8 cellular contexts compared by ENCODE assay signal in genomic region chr17:49495842-49496182, GRCh38. TPM values are rescaled to one million over a fixed set of nuclear protein-coding genes. Genes with fewer than 3 reads are reported as not detected.
A peak's percentile ranks its signal among the peaks of the same experiment; 100 is the strongest.
DNase-seq lines count a peak whose midpoint lies in the region; ATAC-seq and TF ChIP-seq lines count a peak whose summit lies in the region.

No MANE protein-coding gene starts in this region.

- H3K27me3 Mint-ChIP-seq in Calu3 (ENCODE audit: unreplicated experiment): peaks cover 100% of the 10 kb centered on the region
- peaks cover 72% of the 10 kb centered on the region for H3K27me3 Mint-ChIP-seq in osteocyte (ENCODE audit: unreplicated experiment)

- H3K4me1 Mint-ChIP-seq in Calu3 (ENCODE audit: low read depth, unreplicated experiment): peaks cover 10% of the 10 kb centered on the region
- peaks cover 20% of the 10 kb centered on the region for H3K4me1 Mint-ChIP-seq in osteocyte (ENCODE audit: unreplicated experiment)

- BruUV-seq in Calu3 (replicated peaks; lab: Mats Ljungman, UMichigan): no TSS peak
- no TSS peak for BruUV-seq in Panc1 (replicated peaks; lab: Mats Ljungman, UMichigan)

- intact Hi-C loops in Calu3 (cut with micrococcal nuclease; ENCODE audit: unreplicated experiment): loop anchor here (2.0 kb wide), 1 partner anchor 61 kb away; no protein-coding TSS in a partner anchor
- intact Hi-C loops in Panc1 (cut with micrococcal nuclease; ENCODE audit: unreplicated experiment): loop anchor here (5.0 kb wide), 1 partner anchor 56 kb away; no protein-coding TSS in a partner anchor
- intact Hi-C loops in posterior cingulate gyrus (cut with DNase I): loop anchor here (1.0 to 10.0 kb wide), 2 partner anchors 60 to 61 kb away; no protein-coding TSS in a partner anchor

- H3K27ac Mint-ChIP-seq in Calu3 (ENCODE audit: unreplicated experiment): no peak overlapping the region
- no peak overlapping the region for H3K27ac Mint-ChIP-seq in osteocyte (ENCODE audit: unreplicated experiment)

- H3K36me3 Mint-ChIP-seq in Calu3 (ENCODE audit: insufficient read depth, unreplicated experiment): peaks cover 11% of the 10 kb centered on the region
- no peaks in the 10 kb centered on the region for H3K36me3 Mint-ChIP-seq in osteocyte (ENCODE audit: unreplicated experiment)

- TF ChIP-seq CTCF in Calu3 (IDR thresholded peaks at IDR 0.05; ENCODE audit: unreplicated experiment): no peak
- TF ChIP-seq CTCF in Panc1 (IDR thresholded peaks at IDR 0.05): no peak
- no peak for TF ChIP-seq CTCF in epithelial cell of esophagus (IDR thresholded peaks at IDR 0.05; ENCODE audit: insufficient read depth, low read depth, low read length, missing control alignments)
- TF ChIP-seq CTCF in osteocyte (IDR thresholded peaks at IDR 0.05): no peak

- POLR2A ChIA-PET in Panc1 (lab: Charles Lee): no interaction called here

- in situ Hi-C loops in Panc1 (cut with HindIII; ENCODE audit: low pct_unique_long_range_greater_than_20kb, low sequenced_read_pairs): no loop called here

- peak; percentile 8; the same call in 1 of the 2 replicates for ATAC-seq in Panc1
- no peak for ATAC-seq in HG03135 (IDR thresholded peaks at IDR 0.05; ENCODE audit: unreplicated experiment)
- no peak for ATAC-seq in GM21360 (IDR thresholded peaks at IDR 0.05; ENCODE audit: unreplicated experiment)

- no peaks in the 10 kb centered on the region for H3K36me3 ChIP-seq in Panc1 (ENCODE audit: control insufficient read depth, insufficient read depth, low read length)

- no peaks in the 10 kb centered on the region for H3K9me3 ChIP-seq in Panc1 (ENCODE audit: control insufficient read depth, insufficient read depth, low read depth, low read length)

- H3K4me1 ChIP-seq in Panc1 (ENCODE audit: control insufficient read depth, insufficient read depth, low read length): peaks cover 13% of the 10 kb centered on the region

- CTCF ChIA-PET in Calu3 (lab: Charles Lee): interaction anchor here (1.0 kb wide), 1 partner anchor 12 kb away, joined by 3 read pairs; no protein-coding TSS in a partner anchor
- CTCF ChIA-PET in Panc1 (lab: Charles Lee): interaction anchor here (0.6 to 1.1 kb wide), 2 partner anchors 20 to 58 kb away, joined by 3 to 5 read pairs; no protein-coding TSS in a partner anchor

- no peak overlapping the region for H3K27ac ChIP-seq in Panc1 (ENCODE audit: low read length)

- DNase-seq in Calu3 (no peak), Panc1 (ENCODE audit: low read depth, low spot score) (no peak), epithelial cell of esophagus (ENCODE audit: low read depth) (no peak), osteocyte (ENCODE audit: extremely low spot score, unreplicated experiment) (no peak), posterior cingulate gyrus (no peak), NCI-H524 (lab: John Stamatoyannopoulos, UW) (no peak)

- peak overlapping the region; percentile 41 to 56 for H3K4me3 ChIP-seq in Panc1 (ENCODE audit: low read depth in 2 of 2, low read length in 2 of 2)
- peak overlapping the region; percentile 22 for H3K4me3 ChIP-seq in epithelial cell of esophagus (ENCODE audit: low read length)

- H3K4me3 Mint-ChIP-seq in Calu3 (ENCODE audit: low read depth, unreplicated experiment) (peak overlapping the region; percentile 69), osteocyte (ENCODE audit: unreplicated experiment) (peak overlapping the region; percentile 64)

- H3K27me3 ChIP-seq in Panc1 (ENCODE audit: control insufficient read depth, insufficient read depth, low read length): peaks cover 26% of the 10 kb centered on the region

- H3K9me3 Mint-ChIP-seq in Calu3 (ENCODE audit: low read depth, unreplicated experiment) (no peaks in the 10 kb centered on the region), osteocyte (ENCODE audit: unreplicated experiment) (no peaks in the 10 kb centered on the region)

RNA-seq across cellular contexts. Expression of gene NGFR, which starts 0.7 kb away (rescaled TPM):
- total RNA-seq in Calu3 (2022) (0.32 and 0.66 TPM in 2 replicates), Panc1 (2021; ENCODE audit: unreplicated experiment) (1.6 TPM), osteocyte (2.8 and 3.6 TPM in 2 replicates)
- polyA plus RNA-seq in Panc1 (2012; ENCODE audit: insufficient read length): 0.75 TPM
